9 cellular contexts compared by ENCODE assay signal in the genomic region with DNA sequence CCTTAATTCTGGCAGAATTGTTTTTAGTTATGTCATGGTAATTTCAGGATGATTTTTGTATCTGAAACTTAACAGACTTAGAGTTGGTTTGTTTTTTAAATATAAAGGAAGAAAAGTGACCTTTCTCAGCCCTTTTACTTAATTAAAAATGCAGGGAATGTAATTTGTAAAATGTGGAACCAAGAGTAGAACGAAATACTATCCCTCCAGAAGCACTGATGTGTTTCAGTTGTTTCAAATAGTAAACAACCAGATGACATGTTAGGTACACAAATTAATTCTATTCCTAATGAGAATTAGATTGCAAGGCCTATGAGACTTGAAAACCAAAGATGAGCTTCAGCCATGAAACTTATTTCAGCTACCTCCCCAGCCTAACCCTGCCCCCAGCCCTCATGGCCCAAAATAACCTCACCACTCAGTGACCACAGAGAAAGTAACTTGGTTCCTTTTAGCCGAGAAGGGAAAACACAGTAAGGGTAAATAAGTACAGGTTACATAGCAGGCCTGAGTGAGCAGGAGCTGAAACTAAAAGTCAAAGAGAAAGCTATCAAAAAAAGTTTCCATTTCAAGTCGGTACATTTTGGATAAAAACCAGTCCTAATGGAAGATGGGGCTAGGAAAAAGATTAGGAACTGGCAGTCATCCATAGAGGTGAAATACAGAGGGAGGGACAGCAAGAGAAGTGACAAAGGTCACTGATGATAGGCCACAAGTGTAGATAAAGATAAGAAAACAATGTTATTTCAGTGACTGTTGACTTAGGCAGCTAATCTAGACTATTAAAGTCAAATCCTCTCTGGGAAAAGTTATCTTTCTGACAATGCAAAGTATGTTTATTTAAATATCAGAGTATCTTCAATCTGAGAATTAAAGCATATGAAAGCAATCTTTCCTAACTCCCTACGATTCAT. TPM values are rescaled to one million over a fixed set of nuclear protein-coding genes. Genes with fewer than 3 reads are reported as not detected.
DNase-seq lines count a peak whose midpoint lies in the region; ATAC-seq, FAIRE-seq and TF ChIP-seq lines count a peak whose summit lies in the region.
"Had no signal": no experiment of that assay in that cellular context is flagged by ENCODE, and none has a peak within 500 bp of the region (broad histone marks: within the 10 kb centered on the region; RNA-seq: fewer than 3 reads in every experiment).

No MANE protein-coding gene starts in this region.

- peak overlapping the region; percentile 71 for H3K27ac Mint-ChIP-seq in activated naive CD8-positive, alpha-beta T cell treated with anti-CD3 and anti-CD28 coated beads, Interleukin-2, amount 50 U/mL, for 24 hours
- H3K27ac Mint-ChIP-seq in neural progenitor cell, result no peak overlapping the region
- no peak overlapping the region for H3K27ac Mint-ChIP-seq in activated T-cell treated with anti-CD3 and anti-CD28 coated beads, Interleukin-2, amount 50 U/mL, for 72 hours

- no peaks in the 10 kb centered on the region for H4K20me1 ChIP-seq in neural progenitor cell (ENCODE audit: low read depth)

- H2AFZ ChIP-seq in neural progenitor cell (replicated peaks), result no peak overlapping the region

- no peaks in the 10 kb centered on the region for H3F3A ChIP-seq in neural progenitor cell (ENCODE audit: low read depth)

- H3K27ac ChIP-seq in A549 (no peak overlapping the region), neural progenitor cell (no peak overlapping the region)

- peak overlapping the region; percentile 1; the same call in 1 of the 3 replicates for H3K4me2 ChIP-seq in A549
- H3K4me2 ChIP-seq in neural progenitor cell, result no peak overlapping the region

- FAIRE-seq in A549 (lab: Jason Lieb, UNC), result no peak
- FAIRE-seq: bronchial epithelial cell had no signal

- no peaks in the 10 kb centered on the region for H3K36me3 Mint-ChIP-seq in activated naive CD8-positive, alpha-beta T cell treated with anti-CD3 and anti-CD28 coated beads, Interleukin-2, amount 50 U/mL, for 24 hours (ENCODE audit: low read depth)
- H3K36me3 Mint-ChIP-seq in neural progenitor cell, result peaks cover 3% of the 10 kb centered on the region
- H3K36me3 Mint-ChIP-seq in activated T-cell treated with anti-CD3 and anti-CD28 coated beads, Interleukin-2, amount 50 U/mL, for 72 hours (ENCODE audit: insufficient read depth in 2 of 2), result no peaks in the 10 kb centered on the region

- ATAC-seq in A549 (no peak; a peak in 1 of 6 replicates), GM19372 (IDR thresholded peaks at IDR 0.05; ENCODE audit: low read depth, unreplicated experiment) (peak; percentile 100), HG03139 (IDR thresholded peaks at IDR 0.05; ENCODE audit: unreplicated experiment) (peak; percentile 98)
- ATAC-seq in activated naive CD8-positive, alpha-beta T cell treated with anti-CD3 and anti-CD28 coated beads, Interleukin-2, amount 50 U/mL, for 24 hours, result peak; percentile 61
- no peak for ATAC-seq in activated T-cell treated with anti-CD3 and anti-CD28 coated beads, Interleukin-2, amount 50 U/mL, for 72 hours (replicated peaks in 1 of 2)

- H3K27me3 Mint-ChIP-seq in activated naive CD8-positive, alpha-beta T cell treated with anti-CD3 and anti-CD28 coated beads, Interleukin-2, amount 50 U/mL, for 24 hours, result no peaks in the 10 kb centered on the region
- H3K27me3 Mint-ChIP-seq in neural progenitor cell (ENCODE audit: insufficient read depth, low read depth), result peaks cover 2% of the 10 kb centered on the region
- no peaks in the 10 kb centered on the region for H3K27me3 Mint-ChIP-seq in activated T-cell treated with anti-CD3 and anti-CD28 coated beads, Interleukin-2, amount 50 U/mL, for 72 hours (ENCODE audit: low read depth)

- no peaks in the 10 kb centered on the region for H3K79me2 ChIP-seq in neural progenitor cell (ENCODE audit: low read depth)

- POLR2A ChIA-PET in A549 (lab: Yijun Ruan, JAX), result interaction anchor here (1.0 kb wide), 1 partner anchor 23 kb away, joined by 4 read pairs; the partner anchor contains the start of genes MYO9A and SENP8

- TF ChIP-seq CTCF in A549 (IDR thresholded peaks at IDR 0.05) (no peak), neural progenitor cell (IDR thresholded peaks at IDR 0.05) (no peak)

- peaks cover 16% of the 10 kb centered on the region for H3K4me1 ChIP-seq in A549
- H3K4me1 ChIP-seq in neural progenitor cell, result no peaks in the 10 kb centered on the region

- H3K4me3 ChIP-seq in A549 (no peak overlapping the region), neural progenitor cell (no peak overlapping the region)

- H3K9me3 Mint-ChIP-seq in activated naive CD8-positive, alpha-beta T cell treated with anti-CD3 and anti-CD28 coated beads, Interleukin-2, amount 50 U/mL, for 24 hours, result no peaks in the 10 kb centered on the region
- no peaks in the 10 kb centered on the region for H3K9me3 Mint-ChIP-seq in neural progenitor cell
- H3K9me3 Mint-ChIP-seq in activated T-cell treated with anti-CD3 and anti-CD28 coated beads, Interleukin-2, amount 50 U/mL, for 72 hours, result no peaks in the 10 kb centered on the region

- no peak overlapping the region for H3K4me3 Mint-ChIP-seq in activated naive CD8-positive, alpha-beta T cell treated with anti-CD3 and anti-CD28 coated beads, Interleukin-2, amount 50 U/mL, for 24 hours
- H3K4me3 Mint-ChIP-seq in neural progenitor cell, result no peak overlapping the region
- H3K4me3 Mint-ChIP-seq in activated T-cell treated with anti-CD3 and anti-CD28 coated beads, Interleukin-2, amount 50 U/mL, for 72 hours, result no peak overlapping the region

- H3K9ac ChIP-seq in neural progenitor cell, result no peak overlapping the region

- H3K4me1 Mint-ChIP-seq in activated naive CD8-positive, alpha-beta T cell treated with anti-CD3 and anti-CD28 coated beads, Interleukin-2, amount 50 U/mL, for 24 hours, result peaks cover 8% of the 10 kb centered on the region
- no peaks in the 10 kb centered on the region for H3K4me1 Mint-ChIP-seq in neural progenitor cell
- H3K4me1 Mint-ChIP-seq in activated T-cell treated with anti-CD3 and anti-CD28 coated beads, Interleukin-2, amount 50 U/mL, for 72 hours (ENCODE audit: low read depth), result peaks cover 6% of the 10 kb centered on the region

- TF ChIP-seq RAD21 in A549 (conservative IDR thresholded peaks at IDR 0.05 in 1 of 2, IDR thresholded peaks at IDR 0.05 in 1 of 2), result no peak

- H3K36me3 ChIP-seq in neural progenitor cell, result no peaks in the 10 kb centered on the region

- H3K9me3 ChIP-seq in A549 (no peaks in the 10 kb centered on the region), neural progenitor cell (ENCODE audit: low read depth) (no peaks in the 10 kb centered on the region)

- no peaks in the 10 kb centered on the region for H3K27me3 ChIP-seq in neural progenitor cell

- no peak for TF ChIP-seq EP300 in A549 (IDR thresholded peaks at IDR 0.05)

- no peak for DNase-seq in A549 (ENCODE audit: low read depth in 1 of 2, low spot score in 1 of 2)
- DNase-seq in activated naive CD8-positive, alpha-beta T cell treated with anti-CD3 and anti-CD28 coated beads, Interleukin-2, amount 50 U/mL, for 24 hours, result no peak
- no peak for DNase-seq in NCI-H345 (lab: John Stamatoyannopoulos, UW)
- no peak for DNase-seq in neural progenitor cell (ENCODE audit: low spot score)
- DNase-seq in activated CD8-positive, alpha-beta memory T cell treated with anti-CD3 and anti-CD28 coated beads for 24 hours, result no peak
- DNase-seq in activated T-cell treated with anti-CD3 and anti-CD28 coated beads, Interleukin-2, amount 50 U/mL, for 72 hours, result no peak

- 45% methylated on average over 4 of the region's 4 CpGs for WGBS in A549 (ENCODE audit: missing lambda C conversion rate)

- TF ChIP-seq POLR2A in A549 (IDR thresholded peaks at IDR 0.05; ENCODE audit: low read length), result no peak

- CTCF ChIA-PET in A549 (lab: Yijun Ruan, JAX), result interaction anchor here (0.8 to 7.6 kb wide), 4 partner anchors 8 to 389 kb away, joined by 3 to 57 read pairs (median 4); partner anchors contain the start of genes MYO9A and SENP8

TF ChIP-seq in A549, 52 proteins besides CTCF, POLR2A, EP300 and RAD21:
- TF ChIP-seq HOXB13 (CRISPR knock-in tag; IDR thresholded peaks at IDR 0.05; ENCODE audit: low read depth), result no peak
- peak; percentile 71 for TF ChIP-seq GATA3 (IDR thresholded peaks at IDR 0.05; ENCODE audit: borderline replicate concordance)
TF ChIP-seq in A549: peak in this region for 1.

RNA-seq across cellular contexts. Expression of gene SENP8, which starts 23.2 kb away (rescaled TPM):
- polyA plus RNA-seq in A549 (2011; rRNA removed) (3.7 and 6.1 TPM in 2 replicates), A549 (2017; fragmentation: RNase III; extraction: RNeasy Plus Mini Kit Qiagen cat#74134 plus additional on column Dnase treatment) (0.98 to 1.3 TPM (median 1.2 TPM) in 3 replicates)
- polyA plus RNA-seq in A549 (2012; cell fraction: cytosol; rRNA removed), result 0.59 and 1.0 TPM in 2 replicates
- polyA plus RNA-seq in A549 (2012; cell fraction: nucleus; rRNA removed), result 0.40 and 0.59 TPM in 2 replicates
- 9.0 and 9.7 TPM in 2 replicates for polyA minus RNA-seq in A549 (2011; rRNA and poly(A)+ RNA removed)
- 9.0 and 13.5 TPM in 2 replicates for total RNA-seq in neural progenitor cell (ENCODE audit: low replicate concordance)
- 1 to 10 TPM; 1.5 to 3.2 TPM for total RNA-seq in activated T-cell treated with anti-CD3 and anti-CD28 coated beads, Interleukin-2, amount 50 U/mL, for 72 hours

RNA-seq across cellular contexts. Expression of gene MYO9A, which starts 23.5 kb away (rescaled TPM):
- 21.9 and 26.7 TPM in 2 replicates for polyA plus RNA-seq in A549 (2011; rRNA removed)
- polyA plus RNA-seq in A549 (2012; cell fraction: cytosol; rRNA removed), result 4.1 and 5.0 TPM in 2 replicates
- 3.9 and 6.9 TPM in 2 replicates for polyA plus RNA-seq in A549 (2012; cell fraction: nucleus; rRNA removed)
- polyA plus RNA-seq in A549 (2017; fragmentation: RNase III; extraction: RNeasy Plus Mini Kit Qiagen cat#74134 plus additional on column Dnase treatment), result 5.6 to 7.6 TPM (median 5.9 TPM) in 3 replicates
- polyA minus RNA-seq in A549 (2011; rRNA and poly(A)+ RNA removed), result 71.5 and 84.4 TPM in 2 replicates
- 19.6 and 38.5 TPM in 2 replicates for total RNA-seq in neural progenitor cell (ENCODE audit: low replicate concordance)
- total RNA-seq in activated T-cell treated with anti-CD3 and anti-CD28 coated beads, Interleukin-2, amount 50 U/mL, for 72 hours, result 10 to 100 TPM; 24.0 to 28.6 TPM

RNA-seq across cellular contexts. Expression of gene GRAMD2A, which starts 56.2 kb away (rescaled TPM):
- polyA plus RNA-seq in A549 (2011; rRNA removed) (0.20 and 0.41 TPM in 2 replicates), A549 (2017; fragmentation: RNase III; extraction: RNeasy Plus Mini Kit Qiagen cat#74134 plus additional on column Dnase treatment) (not detected in 3 replicates)
- polyA plus RNA-seq in A549 (2012; cell fraction: cytosol; rRNA removed), result 0.03 and 0.08 TPM in 2 replicates
- polyA plus RNA-seq in A549 (2012; cell fraction: nucleus; rRNA removed), result 0.07 and 0.20 TPM in 2 replicates
- 0.08 TPM in 1 of 2 replicates, not detected in the other for polyA minus RNA-seq in A549 (2011; rRNA and poly(A)+ RNA removed)
- 0.40 and 0.43 TPM in 2 replicates for total RNA-seq in neural progenitor cell (ENCODE audit: low replicate concordance)
- total RNA-seq in activated T-cell treated with anti-CD3 and anti-CD28 coated beads, Interleukin-2, amount 50 U/mL, for 72 hours, result under 1 TPM in 1 of 2 donors, not detected in 1; 0.07 TPM

Comparison
In these comparisons a context has a peak if more than half of its experiments do, and no peak if none do; other contexts are left out.
1. ATAC-seq: peak in GM19372 (single experiment), HG03139 (single experiment) and activated naive CD8-positive, alpha-beta T cell treated with anti-CD3 and anti-CD28 coated beads, Interleukin-2, amount 50 U/mL, for 24 hours (single experiment); none in A549 (0 of 2) and activated T-cell treated with anti-CD3 and anti-CD28 coated beads, Interleukin-2, amount 50 U/mL, for 72 hours (0 of 2).